Comparison of ENCODE assay signal across 8 cellular contexts in the genomic region with DNA sequence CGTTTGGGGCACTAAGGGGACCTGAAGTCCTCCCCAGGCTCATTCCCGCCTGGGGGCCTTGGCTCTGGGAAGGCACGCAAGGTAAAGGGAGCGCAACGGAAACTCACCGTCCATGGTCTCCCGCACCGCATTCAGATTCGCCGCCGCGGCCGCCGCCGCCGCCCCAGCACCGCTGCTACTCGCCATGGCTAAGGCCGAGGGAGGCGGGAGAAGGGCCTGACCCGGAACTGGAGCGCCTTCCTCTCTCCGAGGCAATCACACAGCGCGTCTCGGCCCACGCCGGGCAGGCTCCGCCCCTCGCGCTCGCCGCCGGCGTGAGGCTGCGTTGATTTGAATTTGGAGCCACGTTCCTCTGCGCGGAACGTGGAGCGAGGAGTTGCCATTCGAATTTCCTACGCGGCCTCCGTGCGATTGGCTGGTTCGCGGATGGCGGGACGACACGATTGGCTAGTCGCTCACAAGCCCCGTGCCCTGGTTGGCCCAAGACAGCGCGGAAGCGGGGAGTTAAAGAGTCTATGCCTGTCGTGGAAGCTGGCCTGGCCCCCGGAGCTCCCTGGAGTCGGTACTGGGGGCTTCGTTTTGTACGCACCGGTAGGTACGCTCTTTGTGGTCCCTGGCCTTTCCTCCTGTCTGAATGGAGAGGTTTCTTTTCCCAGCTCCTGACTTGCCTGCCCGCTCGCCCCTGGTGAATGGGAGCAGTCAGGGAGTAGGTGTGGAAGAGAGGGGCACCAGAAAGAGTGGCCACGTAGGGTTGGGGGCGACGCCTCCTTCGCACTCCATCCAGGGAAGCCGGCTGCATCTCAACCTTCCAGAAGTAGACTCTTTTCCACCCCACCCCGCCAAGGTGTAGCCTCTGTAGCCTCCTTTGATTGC. TPM values are rescaled to one million over a fixed set of nuclear protein-coding genes. Genes with fewer than 3 reads are reported as not detected.
A peak's percentile ranks its signal among the peaks of the same experiment; 100 is the strongest.
DNase-seq lines count a peak whose midpoint lies in the region; ATAC-seq and TF ChIP-seq lines count a peak whose summit lies in the region.

A gene (plus strand): TSS at position 507 of the 873 bp plus-strand sequence. CDS start 1,018 bp downstream, outside the sequence.
A gene with protein sequence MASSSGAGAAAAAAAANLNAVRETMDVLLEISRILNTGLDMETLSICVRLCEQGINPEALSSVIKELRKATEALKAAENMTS (minus strand): TSS at position 213 of the 873 bp plus-strand sequence. CDS start 27 bp downstream, at position 186.

- H3K4me2 ChIP-seq in KMS-11: peak within 1 kb of the TSS; percentile 71

- H3K27ac Mint-ChIP-seq in activated T-cell treated with anti-CD3 and anti-CD28 coated beads, Interleukin-2, amount 50 U/mL, for 24 hours: peak within 1 kb of the TSS; percentile 94

- no peaks in the 10 kb centered on the region for H3K27me3 Mint-ChIP-seq in activated T-cell treated with anti-CD3 and anti-CD28 coated beads, Interleukin-2, amount 50 U/mL, for 24 hours

- H3K36me3 ChIP-seq in KMS-11 (ENCODE audit: insufficient read depth) (no peaks in the 10 kb centered on the region), Panc1 (ENCODE audit: control insufficient read depth, insufficient read depth, low read length) (peaks cover 7% of the 10 kb centered on the region), mucosa of rectum (ENCODE audit: control insufficient read depth in 2 of 2, insufficient read depth in 2 of 2, low read length in 2 of 2) (peaks cover 0 to 10% of the 10 kb centered on the region in 2 donors)

- H3K9me3 Mint-ChIP-seq in activated T-cell treated with anti-CD3 and anti-CD28 coated beads, Interleukin-2, amount 50 U/mL, for 24 hours: no peaks in the 10 kb centered on the region

- H3K4me1 Mint-ChIP-seq in activated T-cell treated with anti-CD3 and anti-CD28 coated beads, Interleukin-2, amount 50 U/mL, for 24 hours (ENCODE audit: low read depth): peaks cover 53% of the 10 kb centered on the region

- intact Hi-C loops in Panc1 (cut with micrococcal nuclease; ENCODE audit: unreplicated experiment): no loop called here

- peaks cover 77% of the 10 kb centered on the region for H3K36me3 Mint-ChIP-seq in activated T-cell treated with anti-CD3 and anti-CD28 coated beads, Interleukin-2, amount 50 U/mL, for 24 hours (ENCODE audit: low read depth)

- H3K4me3 Mint-ChIP-seq in activated T-cell treated with anti-CD3 and anti-CD28 coated beads, Interleukin-2, amount 50 U/mL, for 24 hours: peak within 1 kb of the TSS; percentile 95

- peak; percentile 89 for TF ChIP-seq POLR2A in erythroblast (IDR thresholded peaks at IDR 0.05; ENCODE audit: low read length)

- H3K4me3 ChIP-seq in KMS-11 (IDR thresholded peaks at IDR 0.05; ENCODE audit: insufficient read depth, low read depth, low read length) (no peak within 1 kb of the TSS), Panc1 (ENCODE audit: low read depth in 2 of 2, low read length in 2 of 2) (peak within 1 kb of the TSS; percentile 84 to 92), mucosa of rectum (ENCODE audit: low read length in 2 of 2) (peak within 1 kb of the TSS; percentile 93 to 97)

- H3K27ac ChIP-seq in KMS-11 (peak within 1 kb of the TSS; percentile 32), Panc1 (ENCODE audit: low read length) (peak within 1 kb of the TSS; percentile 89), mucosa of rectum (ENCODE audit: low read depth in 2 of 2, low read length in 2 of 2) (peak within 1 kb of the TSS; percentile 62 to 72)

- H2AFZ ChIP-seq in KMS-11 (ENCODE audit: low read depth): peak within 1 kb of the TSS; percentile 69

- CTCF ChIA-PET in Panc1 (lab: Charles Lee): no interaction called here

- ATAC-seq in GM21786 (IDR thresholded peaks at IDR 0.05; ENCODE audit: unreplicated experiment) (peak; percentile 94), Panc1 (peak; percentile 98)

- POLR2A ChIA-PET in Panc1 (lab: Charles Lee): no interaction called here

- DNase-seq in DMS79 treated with DMSO at 0.1 percent for 48 hours (lab: John Stamatoyannopoulos, UW) (peak; percentile 89), Panc1 (ENCODE audit: low read depth, low spot score) (peak; percentile 88), erythroblast (lab: John Stamatoyannopoulos, UW) (peak; percentile 97)
- DNase-seq in activated T-cell treated with anti-CD3 and anti-CD28 coated beads, Interleukin-2, amount 50 U/mL, for 24 hours: peak; percentile 96
- peak; percentile 86 to 90 for DNase-seq in stimulated activated CD8-positive, alpha-beta memory T cell treated with anti-CD3 and anti-CD28 coated beads, Interleukin-4, amount 100 ng/mL, for 4 hours (ENCODE audit: low read depth in 2 of 2, low spot score in 1 of 2)

- peaks cover 56% of the 10 kb centered on the region for H3K79me2 ChIP-seq in KMS-11 (ENCODE audit: insufficient read depth, low read depth)

- in situ Hi-C loops in Panc1 (cut with HindIII; ENCODE audit: low pct_unique_long_range_greater_than_20kb, low sequenced_read_pairs): no loop called here

- no peaks in the 10 kb centered on the region for H4K20me1 ChIP-seq in KMS-11 (ENCODE audit: insufficient read depth)

- TF ChIP-seq CTCF in KMS-11 (conservative IDR thresholded peaks at IDR 0.05; ENCODE audit: low read depth, low read length): no peak
- TF ChIP-seq CTCF in Panc1 (IDR thresholded peaks at IDR 0.05): no peak

- H3K4me1 ChIP-seq in KMS-11 (ENCODE audit: low read depth, poor library complexity, severe bottlenecking) (peaks cover 20% of the 10 kb centered on the region), Panc1 (ENCODE audit: control insufficient read depth, insufficient read depth, low read length) (no peaks in the 10 kb centered on the region; the same call in none of the 2 replicates), mucosa of rectum (ENCODE audit: control insufficient read depth in 2 of 2, insufficient read depth in 2 of 2, low read length in 2 of 2) (peaks cover 14 to 17% of the 10 kb centered on the region in 2 donors)

- peak within 1 kb of the TSS; percentile 52; the same call in 1 of the 2 replicates for H3K9ac ChIP-seq in KMS-11
- peak within 1 kb of the TSS; percentile 86 to 89 for H3K9ac ChIP-seq in mucosa of rectum (ENCODE audit: low read depth in 1 of 2, low read length in 2 of 2)

- BruUV-seq in Panc1 (replicated peaks; lab: Mats Ljungman, UMichigan): no TSS peak

- no peaks in the 10 kb centered on the region for H3K9me3 ChIP-seq in Panc1 (ENCODE audit: control insufficient read depth, insufficient read depth, low read depth, low read length)
- H3K9me3 ChIP-seq in mucosa of rectum (ENCODE audit: control insufficient read depth in 2 of 2, low read length in 2 of 2): no peaks in the 10 kb centered on the region

- H3K27me3 ChIP-seq in KMS-11 (ENCODE audit: insufficient read depth, low read depth) (no peaks in the 10 kb centered on the region), Panc1 (ENCODE audit: control insufficient read depth, insufficient read depth, low read length) (no peaks in the 10 kb centered on the region), mucosa of rectum (ENCODE audit: control insufficient read depth in 2 of 2, insufficient read depth in 2 of 2, low read length in 2 of 2) (no peaks in the 10 kb centered on the region)

RNA-seq across cellular contexts. Expression of the first gene that starts in this region (rescaled TPM):
- 8.0 TPM for total RNA-seq in Panc1 (2021; ENCODE audit: unreplicated experiment)
- 2.5 TPM for polyA plus RNA-seq in Panc1 (2012; ENCODE audit: insufficient read length)

RNA-seq across cellular contexts. Expression of the second gene that starts in this region (rescaled TPM):
- total RNA-seq in Panc1 (2021; ENCODE audit: unreplicated experiment): 9.8 TPM
- 3.6 TPM for polyA plus RNA-seq in Panc1 (2012; ENCODE audit: insufficient read length)

Comparison
In these comparisons a context has a peak if more than half of its experiments do, and no peak if none do; other contexts are left out.
1. H3K27ac ChIP-seq: peak in every context shown above with its lines; median percentile 89 in Panc1; 67 in mucosa of rectum; 32 in KMS-11.